24 cellular contexts compared by ENCODE assay signal in genomic region chr20:23870461-23870860, GRCh38. TPM values are rescaled to one million over a fixed set of nuclear protein-coding genes. Genes with fewer than 3 reads are reported as not detected.
"Had no signal": no experiment of that assay in that cellular context is flagged by ENCODE, and none has a peak within 500 bp of the region (broad histone marks: within the 10 kb centered on the region; RNA-seq: fewer than 3 reads in every experiment).

No MANE protein-coding gene starts in this region.

- H3K27ac Mint-ChIP-seq: activated CD4-positive, alpha-beta memory T cell treated with anti-CD3 and anti-CD28 coated beads for 36 hours; activated naive CD8-positive, alpha-beta T cell treated with anti-CD3 and anti-CD28 coated beads for 36 hours; nephron; stimulated activated memory B cell treated with anti-CD40 and anti-IgM and Interleukin-4, amounts not matched to agents 10 μg/mL and 1 μg/mL and 100 μg/mL, for 72 hours had no signal

- H3K4me3 Mint-ChIP-seq: activated CD4-positive, alpha-beta memory T cell treated with anti-CD3 and anti-CD28 coated beads for 36 hours; activated naive CD8-positive, alpha-beta T cell treated with anti-CD3 and anti-CD28 coated beads for 36 hours; nephron; stimulated activated memory B cell treated with anti-CD40 and anti-IgM and Interleukin-4, amounts not matched to agents 10 μg/mL and 1 μg/mL and 100 μg/mL, for 72 hours had no signal

- H3K4me1 Mint-ChIP-seq: nephron; stimulated activated memory B cell treated with anti-CD40 and anti-IgM and Interleukin-4, amounts not matched to agents 10 μg/mL and 1 μg/mL and 100 μg/mL, for 72 hours had no signal

- H3K36me3 ChIP-seq: left ventricle myocardium inferior, sigmoid colon, uterus, WERI-Rb-1 had no signal

- H3K36me3 Mint-ChIP-seq: activated CD4-positive, alpha-beta memory T cell treated with anti-CD3 and anti-CD28 coated beads for 36 hours; activated naive CD8-positive, alpha-beta T cell treated with anti-CD3 and anti-CD28 coated beads for 36 hours; stimulated activated memory B cell treated with anti-CD40 and anti-IgM and Interleukin-4, amounts not matched to agents 10 μg/mL and 1 μg/mL and 100 μg/mL, for 72 hours had no signal

- DNase-seq: activated CD4-positive, alpha-beta memory T cell treated with anti-CD3 and anti-CD28 coated beads for 36 hours; activated CD4-positive, alpha-beta T cell treated with anti-CD3 and anti-CD28 coated beads for 1 hour; activated naive CD4-positive, alpha-beta T cell treated with Interleukin-2 at 50 U/mL for 16 hours; activated naive CD8-positive, alpha-beta T cell treated with anti-CD3 and anti-CD28 coated beads for 36 hours; activated T-cell treated with anti-CD3 and anti-CD28 coated beads, Interleukin-2, amount 50 U/mL, for 48 hours; central memory CD4-positive, alpha-beta T cell; dermis blood vessel endothelial cell; effector memory CD4-positive, alpha-beta T cell; glutamatergic neuron; left ventricle myocardium inferior; sigmoid colon; stimulated activated CD4-positive, alpha-beta T cell treated with anti-CD3 and anti-CD28 coated beads, Interleukin-15, amount 100 ng/mL, for 24 hours; testis; trophoblast cell; uterus; WERI-Rb-1 had no signal

- H3K27ac ChIP-seq: hepatocyte, left ventricle myocardium inferior, sigmoid colon, testis, uterus, WERI-Rb-1 had no signal

- H3K9me3 Mint-ChIP-seq: activated CD4-positive, alpha-beta memory T cell treated with anti-CD3 and anti-CD28 coated beads for 36 hours; activated naive CD8-positive, alpha-beta T cell treated with anti-CD3 and anti-CD28 coated beads for 36 hours; nephron had no signal

- H3K27me3 ChIP-seq: sigmoid colon, testis, uterus had no signal

- H3K4me1 ChIP-seq: left ventricle myocardium inferior, testis, uterus had no signal

- H3K4me3 ChIP-seq: hepatocyte, left ventricle myocardium inferior, sigmoid colon, smooth muscle cell, testis, uterus had no signal

- ATAC-seq: esophagus mucosa; stimulated activated memory B cell treated with anti-CD40 and anti-IgM and Interleukin-4, amounts not matched to agents 10 μg/mL and 1 μg/mL and 100 μg/mL, for 72 hours had no signal

- H3K9me3 ChIP-seq: left ventricle myocardium inferior, sigmoid colon, testis, uterus had no signal

RNA-seq across cellular contexts. Expression of gene CST5, which starts 9.1 kb away (rescaled TPM):
- total RNA-seq: activated CD4-positive, alpha-beta memory T cell treated with anti-CD3 and anti-CD28 coated beads for 36 hours; activated naive CD8-positive, alpha-beta T cell treated with anti-CD3 and anti-CD28 coated beads for 36 hours; dermis blood vessel endothelial cell; endothelial cell of umbilical vein; esophagus mucosa; frontal cortex; left ventricle myocardium inferior; renal cortical epithelial cell; sigmoid colon; smooth muscle cell; testis; uterus had no signal

RNA-seq across cellular contexts. Expression of gene CST2, which starts 43.9 kb away (rescaled TPM):
- total RNA-seq: activated CD4-positive, alpha-beta memory T cell treated with anti-CD3 and anti-CD28 coated beads for 36 hours; activated naive CD8-positive, alpha-beta T cell treated with anti-CD3 and anti-CD28 coated beads for 36 hours; dermis blood vessel endothelial cell; endothelial cell of umbilical vein; esophagus mucosa; frontal cortex; hepatocyte; left ventricle myocardium inferior; renal cortical epithelial cell; sigmoid colon; smooth muscle cell; testis; uterus had no signal
